Comparison of ENCODE assay signal across 8 cellular contexts in the genomic region with DNA sequence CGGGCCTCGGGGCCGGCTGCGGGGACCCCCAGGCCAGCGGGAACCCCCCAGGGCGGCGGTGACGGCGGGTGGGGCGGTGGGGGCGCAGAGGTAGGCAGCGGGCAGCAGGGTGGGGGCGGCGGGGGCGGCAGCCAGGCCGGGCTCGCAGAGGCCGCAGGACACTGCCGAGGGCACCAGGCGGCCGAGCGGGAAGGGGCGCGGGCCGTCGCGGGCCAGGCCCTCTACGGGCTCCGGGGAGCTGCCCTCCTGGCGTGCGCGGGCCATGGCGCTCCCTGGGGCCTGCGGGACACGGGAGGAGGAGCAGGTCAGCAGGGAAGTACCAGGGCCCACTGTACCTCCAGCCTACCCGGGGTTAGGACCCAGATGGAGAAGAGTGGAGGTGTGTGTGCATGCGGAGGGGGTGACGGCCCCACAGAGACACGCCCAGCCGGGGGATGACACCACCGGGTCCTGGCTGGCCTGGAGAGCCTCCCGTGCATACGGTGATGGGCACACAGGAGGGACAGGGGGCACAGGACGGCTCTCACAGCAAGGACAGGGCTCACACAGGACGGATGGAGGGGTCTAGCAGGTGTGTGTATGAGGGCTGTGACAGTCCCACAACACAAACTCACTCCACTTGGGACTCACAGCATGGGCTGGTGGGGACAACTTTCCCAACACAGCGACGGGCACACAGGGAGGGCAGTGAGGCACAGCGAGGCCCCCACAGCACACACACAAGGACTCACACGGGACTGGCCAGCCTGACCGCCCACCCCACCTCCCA. TPM values are rescaled to one million over a fixed set of nuclear protein-coding genes. Genes with fewer than 3 reads are reported as not detected.
DNase-seq lines count a peak whose midpoint lies in the region; ATAC-seq, FAIRE-seq and TF ChIP-seq lines count a peak whose summit lies in the region.

No MANE protein-coding gene starts in this region.

- H3K27ac ChIP-seq in pancreas = peak overlapping the region in 3 of 4 donors; percentile 46 to 97 (median 96)

- H3K9me3 ChIP-seq in pancreas = no peaks in the 10 kb centered on the region

- peak in 2 of 4 donors; percentile 0 to 1 for ATAC-seq in pancreas
- ATAC-seq in GM19463 (IDR thresholded peaks at IDR 0.05; ENCODE audit: unreplicated experiment) = no peak
- no peak for ATAC-seq in GM19397 (IDR thresholded peaks at IDR 0.05; ENCODE audit: unreplicated experiment)

- no peaks in the 10 kb centered on the region for H3K36me3 ChIP-seq in pancreas

- WGBS in pancreas, 2 donors = 14 to 19% methylated on average over 28 to 50 of the region's 50 CpGs

- TF ChIP-seq CTCF in fibroblast of pulmonary artery (IDR thresholded peaks at IDR 0.05; ENCODE audit: low read length, missing control alignments) (no peak), pancreas (IDR thresholded peaks at IDR 0.05) (no peak)

- intact Hi-C loops in pancreas (cut with DNase I) = no loop called here

- H3K27me3 ChIP-seq in pancreas = no peaks in the 10 kb centered on the region

- H3K4me1 ChIP-seq in pancreas = peaks cover 0 to 26% (median 19%) of the 10 kb centered on the region in 3 donors

- DNase-seq in NCI-H146 (lab: John Stamatoyannopoulos, UW) (peak; percentile 75), fibroblast of pulmonary artery (ENCODE audit: low read depth) (no peak), pancreas (peak in 5 of 6 donors; percentile 43 to 80 (median 57)), CD1c-positive myeloid dendritic cell (ENCODE audit: extremely low spot score) (no peak)
- DNase-seq in activated T-cell treated with anti-CD3 and anti-CD28 coated beads, Interleukin-2, amount 50 U/mL, for 1 hour = peak; percentile 63

- H3K4me3 ChIP-seq in fibroblast of pulmonary artery (replicated peaks; ENCODE audit: low read depth, low read length) = peak overlapping the region; percentile 98
- H3K4me3 ChIP-seq in pancreas = peak overlapping the region; percentile 23 to 99 (median 65)

- TF ChIP-seq POLR2A in GM10847 (IDR thresholded peaks at IDR 0.05; ENCODE audit: extremely low read depth, insufficient read length) = peak; percentile 16

- FAIRE-seq in pancreas (lab: Jason Lieb, UNC) = no peak

RNA-seq across cellular contexts. Expression of gene BBC3, which starts 2.6 kb away (rescaled TPM):
- 10 to 100 TPM in 3 of 6 donors, 1 to 10 TPM in 3; 6.8 to 19.4 (median 9.2) TPM for total RNA-seq in pancreas
- 10 to 100 TPM in 1 of 2 donors, 1 to 10 TPM in 1; 5.5 to 11.3 TPM for polyA plus RNA-seq in pancreas

RNA-seq across cellular contexts. Expression of gene CCDC9, which starts 28.0 kb away (rescaled TPM):
- 10 to 100 TPM; 24.6 to 67.3 (median 34.7) TPM for total RNA-seq in pancreas
- 100 to 1,000 TPM in 1 of 2 donors, 10 to 100 TPM in 1; 38.3 to 102 TPM for polyA plus RNA-seq in pancreas

RNA-seq across cellular contexts. Expression of gene INAFM1, which starts 46.3 kb away (rescaled TPM):
- total RNA-seq in pancreas = 10 to 100 TPM; 10.6 to 37.7 (median 13.5) TPM
- 10 to 100 TPM; 25.6 to 29.7 TPM for polyA plus RNA-seq in pancreas

Comparison
In these comparisons a context has a peak if more than half of its experiments do, and no peak if none do; other contexts are left out.
1. DNase-seq: peak in NCI-H146 (single experiment), activated T-cell treated with anti-CD3 and anti-CD28 coated beads, Interleukin-2, amount 50 U/mL, for 1 hour (single experiment) and pancreas (5 of 6); none in fibroblast of pulmonary artery (single experiment) and CD1c-positive myeloid dendritic cell (single experiment).